1 cellular context compared by ENCODE assay signal in the genomic region with DNA sequence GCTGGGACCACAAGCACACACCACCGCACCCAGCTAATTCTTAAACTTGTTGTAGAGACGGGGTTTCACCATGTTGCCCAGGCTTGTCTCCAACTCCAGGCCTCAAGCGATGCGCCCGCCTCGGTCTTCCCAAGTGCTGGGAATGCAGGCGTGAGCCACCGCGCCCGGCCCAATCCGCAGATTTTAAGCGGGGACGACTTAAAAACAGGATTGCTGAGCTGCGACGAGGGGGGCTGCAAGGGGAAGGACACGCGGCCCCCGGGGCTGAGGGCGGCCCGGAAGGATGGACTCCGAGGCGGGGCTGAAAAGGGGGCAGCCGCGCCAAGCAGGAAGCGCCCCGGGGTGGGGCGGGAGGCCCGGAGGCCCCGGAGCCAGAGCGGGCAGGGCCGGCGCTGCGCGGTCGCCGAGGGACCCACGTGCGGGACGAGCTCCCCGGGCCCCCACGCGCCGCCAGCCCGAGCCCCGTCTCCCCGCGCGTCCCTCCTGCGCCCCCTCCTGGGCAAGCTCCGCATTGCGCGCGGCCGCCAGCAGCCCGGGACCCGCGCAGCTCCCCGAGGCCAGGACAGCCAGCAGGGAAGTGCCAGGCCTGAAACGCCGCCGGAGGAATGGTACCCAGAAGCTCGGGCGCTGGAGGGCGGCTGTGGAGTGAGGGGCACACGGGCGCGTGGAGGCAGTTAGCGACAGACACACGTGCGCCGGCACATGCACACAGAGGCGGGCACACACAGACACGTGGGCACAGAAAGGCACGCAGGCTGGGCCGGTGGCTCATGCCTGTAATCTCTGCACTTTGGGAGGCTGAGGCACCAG.
TF ChIP-seq lines count a peak whose summit lies in the region.

No MANE protein-coding gene starts in this region.

TF ChIP-seq in HCT116, 20 proteins besides CTCF, POLR2A, EP300 and RAD21:
- TF ChIP-seq ZFX (IDR thresholded peaks at IDR 0.05): peak; percentile 58; the same call in 1 of the 2 replicates
- TF ChIP-seq EZH2 (IDR thresholded peaks at IDR 0.05): no peak
